In the genomic region with DNA sequence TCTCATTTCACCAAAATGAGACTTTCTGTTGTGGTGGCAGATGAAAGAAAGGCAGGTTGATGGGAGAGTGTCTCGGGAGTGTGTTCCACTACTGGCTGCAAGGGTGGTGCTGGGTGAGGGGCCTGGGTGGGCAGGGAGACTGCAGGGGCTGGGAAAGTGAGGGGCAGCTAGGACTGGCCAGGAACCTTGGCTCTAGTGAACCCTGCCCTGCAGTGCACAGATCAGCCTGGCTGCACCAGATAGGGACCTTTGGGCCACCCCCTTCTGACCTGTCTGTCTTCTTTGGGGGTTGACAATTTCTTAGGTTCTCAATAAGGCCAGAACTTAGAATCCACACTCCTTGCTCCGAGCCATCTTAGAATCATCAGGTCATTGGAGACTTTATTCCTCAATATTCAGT, we compare ENCODE assay signal across 28 cellular contexts.
"Had no signal": no experiment of that assay in that cellular context is flagged by ENCODE, and none has a peak within 500 bp of the region (broad histone marks: within the 10 kb centered on the region; RNA-seq: fewer than 3 reads in every experiment).

No MANE protein-coding gene starts in this region.

- H3K27ac ChIP-seq: ovary, parathyroid adenoma, psoas muscle, right lobe of liver, sigmoid colon, stomach, thoracic aorta, thyroid gland, transverse colon, upper lobe of left lung, vagina had no signal

- ATAC-seq: naive thymus-derived CD4-positive, alpha-beta T cell; natural killer cell; psoas muscle; right cardiac atrium; right lobe of liver; stimulated activated effector memory CD8-positive, alpha-beta T cell treated with anti-CD3 and anti-CD28 coated beads, Interleukin-12 subunit alpha, Interleukin-12 subunit beta, amount 100 ng/mL, for 72 hours; stimulated activated naive B cell treated with anti-CD40 and anti-IgM and Interleukin-4, amounts not matched to agents 10 μg/mL and 1 μg/mL and 100 μg/mL, for 72 hours had no signal

- H3K4me1 Mint-ChIP-seq: naive thymus-derived CD4-positive, alpha-beta T cell; natural killer cell; neural crest cell; stimulated activated effector memory CD8-positive, alpha-beta T cell treated with anti-CD3 and anti-CD28 coated beads, Interleukin-12 subunit alpha, Interleukin-12 subunit beta, amount 100 ng/mL, for 72 hours; stimulated activated naive B cell treated with anti-CD40 and anti-IgM and Interleukin-4, amounts not matched to agents 10 μg/mL and 1 μg/mL and 100 μg/mL, for 72 hours had no signal

- H2AFZ ChIP-seq: parathyroid adenoma had no signal

- H3K4me3 Mint-ChIP-seq: naive thymus-derived CD4-positive, alpha-beta T cell; natural killer cell; nephron progenitor cell; neural crest cell; stimulated activated effector memory CD8-positive, alpha-beta T cell treated with anti-CD3 and anti-CD28 coated beads, Interleukin-12 subunit alpha, Interleukin-12 subunit beta, amount 100 ng/mL, for 72 hours; stimulated activated naive B cell treated with anti-CD40 and anti-IgM and Interleukin-4, amounts not matched to agents 10 μg/mL and 1 μg/mL and 100 μg/mL, for 72 hours; stimulated activated naive CD8-positive, alpha-beta T cell treated with anti-CD3 and anti-CD28 coated beads, Interleukin-15, Interleukin-2, amounts not matched to agents 100 ng/mL and 50 ng/mL, for 24 hours had no signal

- H3K27me3 ChIP-seq: ovary, right lobe of liver, sigmoid colon, stomach, thyroid gland, transverse colon, upper lobe of left lung, vagina had no signal

- DNase-seq: naive thymus-derived CD4-positive, alpha-beta T cell; natural killer cell; nephron progenitor cell; occipital lobe; ovary; posterior cingulate gyrus; psoas muscle; right cardiac atrium; right lobe of liver; sigmoid colon; small intestine; stimulated activated CD4-positive, alpha-beta T cell treated with anti-CD3 and anti-CD28 coated beads, Interleukin-15, amount 100 ng/mL, for 24 hours; stimulated activated CD4-positive, alpha-beta T cell treated with anti-CD3 and anti-CD28 coated beads, Interleukin-2, amount 100 ng/mL, for 24 hours; stimulated activated CD4-positive, alpha-beta T cell treated with anti-CD3 and anti-CD28 coated beads, Interleukin-2, amount 100 ng/mL, for 48 hours; stimulated activated CD4-positive, alpha-beta T cell treated with anti-CD3 and anti-CD28 coated beads, Interleukin-4, amount 100 ng/mL, for 24 hours; stimulated activated naive B cell treated with anti-CD40 and anti-IgM and Interleukin-4, amounts not matched to agents 10 μg/mL and 1 μg/mL and 100 μg/mL, for 72 hours; stimulated activated naive CD4-positive, alpha-beta T cell treated with Interleukin-2 at 50 U/mL for 16 hours; stomach; thyroid gland; transverse colon; upper lobe of left lung had no signal

- H3K79me2 ChIP-seq: parathyroid adenoma had no signal

- H3K9ac ChIP-seq: parathyroid adenoma had no signal

- H3K4me3 ChIP-seq: ovary, psoas muscle, right lobe of liver, sigmoid colon, stomach, thoracic aorta, thyroid gland, transverse colon, upper lobe of left lung, vagina had no signal

- H3K9me3 Mint-ChIP-seq: natural killer cell; nephron progenitor cell; neural crest cell; stimulated activated naive CD8-positive, alpha-beta T cell treated with anti-CD3 and anti-CD28 coated beads, Interleukin-15, Interleukin-2, amounts not matched to agents 100 ng/mL and 50 ng/mL, for 24 hours had no signal

- H3K9me3 ChIP-seq: ovary, psoas muscle, right lobe of liver, sigmoid colon, stomach, thoracic aorta, thyroid gland, transverse colon, upper lobe of left lung, vagina had no signal

- H3K36me3 ChIP-seq: ovary, right lobe of liver, sigmoid colon, stomach, thoracic aorta, thyroid gland, transverse colon, upper lobe of left lung, vagina had no signal

- H3K27ac Mint-ChIP-seq: naive thymus-derived CD4-positive, alpha-beta T cell; natural killer cell; nephron progenitor cell; progenitor cell of endocrine pancreas; stimulated activated effector memory CD8-positive, alpha-beta T cell treated with anti-CD3 and anti-CD28 coated beads, Interleukin-12 subunit alpha, Interleukin-12 subunit beta, amount 100 ng/mL, for 72 hours; stimulated activated naive B cell treated with anti-CD40 and anti-IgM and Interleukin-4, amounts not matched to agents 10 μg/mL and 1 μg/mL and 100 μg/mL, for 72 hours; stimulated activated naive CD8-positive, alpha-beta T cell treated with anti-CD3 and anti-CD28 coated beads, Interleukin-15, Interleukin-2, amounts not matched to agents 100 ng/mL and 50 ng/mL, for 24 hours had no signal

- H3K4me1 ChIP-seq: parathyroid adenoma, psoas muscle, right lobe of liver, sigmoid colon, stomach, thyroid gland, transverse colon, upper lobe of left lung, vagina had no signal

- H3K36me3 Mint-ChIP-seq: naive thymus-derived CD4-positive, alpha-beta T cell; natural killer cell; stimulated activated effector memory CD8-positive, alpha-beta T cell treated with anti-CD3 and anti-CD28 coated beads, Interleukin-12 subunit alpha, Interleukin-12 subunit beta, amount 100 ng/mL, for 72 hours; stimulated activated naive B cell treated with anti-CD40 and anti-IgM and Interleukin-4, amounts not matched to agents 10 μg/mL and 1 μg/mL and 100 μg/mL, for 72 hours had no signal

- H3K27me3 Mint-ChIP-seq: stimulated activated naive CD8-positive, alpha-beta T cell treated with anti-CD3 and anti-CD28 coated beads, Interleukin-15, Interleukin-2, amounts not matched to agents 100 ng/mL and 50 ng/mL, for 24 hours had no signal
